1 cellular context compared by ENCODE assay signal in the genomic region with DNA sequence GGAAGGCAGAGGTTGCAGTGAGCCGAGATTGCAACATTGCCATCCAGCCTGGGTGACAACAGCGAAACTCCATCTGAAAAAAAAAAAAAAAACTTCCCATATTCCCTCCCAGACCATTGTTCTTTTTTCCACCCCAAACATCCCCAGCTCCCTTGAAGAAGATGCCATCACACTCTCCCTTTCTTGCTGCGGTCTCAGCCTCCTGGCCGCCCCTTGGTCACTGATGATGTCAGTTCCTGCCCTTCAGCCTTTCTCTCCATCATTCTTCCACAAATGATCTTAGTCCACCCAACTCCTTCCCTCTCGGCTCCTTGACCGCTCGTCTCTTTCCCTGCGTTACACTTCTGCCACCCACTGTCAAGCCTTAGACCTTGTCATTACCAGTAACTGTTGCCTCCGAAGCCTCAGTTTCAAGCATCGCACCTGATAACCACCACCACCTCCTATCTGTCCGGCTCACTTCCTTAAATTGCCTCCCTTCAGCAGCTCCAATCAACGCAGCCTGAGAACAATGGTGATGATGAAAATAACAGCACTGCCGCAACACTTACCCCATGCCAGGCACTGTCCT. TPM values are rescaled to one million over a fixed set of nuclear protein-coding genes. Genes with fewer than 3 reads are reported as not detected.
"Had no signal": no experiment of that assay in that cellular context is flagged by ENCODE, and none has a peak within 500 bp of the region (broad histone marks: within the 10 kb centered on the region; RNA-seq: fewer than 3 reads in every experiment).

No MANE protein-coding gene starts in this region.

RNA-seq across cellular contexts. Expression of a gene that starts 23.1 kb away (rescaled TPM):
- total RNA-seq: T-helper 17 cell had no signal
